In the genomic region with DNA sequence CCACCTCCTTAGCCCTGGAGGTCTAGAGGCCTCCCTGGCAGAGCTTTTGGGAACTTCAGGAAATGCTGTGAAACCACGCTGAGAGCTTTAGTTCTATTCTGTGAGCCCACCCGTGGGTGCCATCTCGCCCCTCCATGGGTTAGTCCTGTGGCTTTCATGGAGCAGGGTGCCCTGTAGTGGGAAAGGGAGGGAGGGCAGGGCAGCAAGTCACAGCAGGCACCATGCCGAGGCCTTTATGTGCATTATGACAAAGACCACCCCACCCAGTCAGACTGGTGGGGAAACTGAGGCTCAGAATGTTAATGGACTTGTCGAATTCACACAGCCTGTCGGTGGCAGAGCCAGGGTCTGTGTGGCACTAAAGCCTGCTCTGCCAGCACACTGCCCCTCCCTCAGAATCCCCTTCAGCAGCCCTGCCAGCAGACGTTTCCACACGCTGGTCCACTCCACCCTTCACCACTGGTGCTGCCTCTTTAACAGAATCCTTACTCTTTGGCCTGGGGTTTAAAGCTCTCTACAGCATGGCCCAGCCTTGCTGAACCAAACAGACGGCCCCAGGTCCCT, we compare ENCODE assay signal across 20 cellular contexts. TPM values are rescaled to one million over a fixed set of nuclear protein-coding genes. Genes with fewer than 3 reads are reported as not detected.
DNase-seq lines count a peak whose midpoint lies in the region; ATAC-seq and TF ChIP-seq lines count a peak whose summit lies in the region.
"Had no signal": no experiment of that assay in that cellular context is flagged by ENCODE, and none has a peak within 500 bp of the region (broad histone marks: within the 10 kb centered on the region; RNA-seq: fewer than 3 reads in every experiment).

No MANE protein-coding gene starts in this region.

- no peaks in the 10 kb centered on the region for H3K36me3 Mint-ChIP-seq in natural killer cell treated with Interleukin-12 subunit alpha and Interleukin-12 subunit beta and Interleukin-15 and Interleukin-18, amount 100 ng/mL, for 72 hours
- no peaks in the 10 kb centered on the region for H3K36me3 Mint-ChIP-seq in natural killer cell
- no peaks in the 10 kb centered on the region for H3K36me3 Mint-ChIP-seq in neural crest cell (ENCODE audit: low read depth)
- H3K36me3 Mint-ChIP-seq: CD8-positive, alpha-beta T cell had no signal

- H3K4me3 Mint-ChIP-seq in natural killer cell treated with Interleukin-12 subunit alpha and Interleukin-12 subunit beta and Interleukin-15 and Interleukin-18, amount 100 ng/mL, for 72 hours: no peak overlapping the region
- no peak overlapping the region for H3K4me3 Mint-ChIP-seq in natural killer cell
- no peak overlapping the region for H3K4me3 Mint-ChIP-seq in neural crest cell
- H3K4me3 Mint-ChIP-seq: CD8-positive, alpha-beta T cell had no signal

- H3K9me3 ChIP-seq in WERI-Rb-1 (ENCODE audit: severe bottlenecking): no peaks in the 10 kb centered on the region
- H3K9me3 ChIP-seq: BLaER1, MG63, SJSA1 had no signal

- DNase-seq in natural killer cell treated with Interleukin-12 subunit alpha and Interleukin-12 subunit beta and Interleukin-15 and Interleukin-18, amount 100 ng/mL, for 72 hours (ENCODE audit: low spot score): peak; percentile 22
- DNase-seq in natural killer cell: no peak
- peak; percentile 47 for DNase-seq in coronary artery (ENCODE audit: low spot score)
- no peak for DNase-seq in neural crest cell (ENCODE audit: low read depth, low spot score)
- DNase-seq in WERI-Rb-1: no peak
- DNase-seq in SK-N-DZ (ENCODE audit: low spot score): no peak
- DNase-seq: CD8-positive, alpha-beta T cell; Karpas-422; MG63; NCI-H1048; NCI-H1436 treated with DMSO at 0.1 percent for 48 hours; NCI-H2081 treated with DMSO at 0.1 percent for 48 hours had no signal

- ATAC-seq in natural killer cell treated with Interleukin-12 subunit alpha and Interleukin-12 subunit beta and Interleukin-15 and Interleukin-18, amount 100 ng/mL, for 72 hours: no peak
- ATAC-seq in natural killer cell (no peak), HG03280 (IDR thresholded peaks at IDR 0.05; ENCODE audit: unreplicated experiment) (no peak)
- ATAC-seq: CD8-positive, alpha-beta T cell; Panc1 had no signal

- peaks cover 0 to 3% of the 10 kb centered on the region in 2 donors for H3K27me3 Mint-ChIP-seq in natural killer cell treated with Interleukin-12 subunit alpha and Interleukin-12 subunit beta and Interleukin-15 and Interleukin-18, amount 100 ng/mL, for 72 hours
- peaks cover 0 to 12% of the 10 kb centered on the region in 2 donors for H3K27me3 Mint-ChIP-seq in natural killer cell (ENCODE audit: low read depth in 2 of 2)
- H3K27me3 Mint-ChIP-seq in neural crest cell (ENCODE audit: low read depth): no peaks in the 10 kb centered on the region

- no peaks in the 10 kb centered on the region for H3K27me3 ChIP-seq in WERI-Rb-1 (ENCODE audit: insufficient read depth, low read depth, severe bottlenecking)
- H3K27me3 ChIP-seq: BLaER1, MG63, SJSA1 had no signal

- intact Hi-C loops in natural killer cell (cut with micrococcal nuclease): no loop called here

- TF ChIP-seq CTCF in natural killer cell (IDR thresholded peaks at IDR 0.05): no peak
- no peak for TF ChIP-seq CTCF in coronary artery (IDR thresholded peaks at IDR 0.05)
- no peak for TF ChIP-seq CTCF in neural crest cell (conservative IDR thresholded peaks at IDR 0.05)
- no peak for TF ChIP-seq CTCF in WERI-Rb-1 (IDR thresholded peaks at IDR 0.05; ENCODE audit: low read depth, low read length)

- no peaks in the 10 kb centered on the region for H3K36me3 ChIP-seq in WERI-Rb-1
- H3K36me3 ChIP-seq: BLaER1, MG63, SJSA1 had no signal

- no peaks in the 10 kb centered on the region for H3K9me3 Mint-ChIP-seq in natural killer cell treated with Interleukin-12 subunit alpha and Interleukin-12 subunit beta and Interleukin-15 and Interleukin-18, amount 100 ng/mL, for 72 hours
- H3K9me3 Mint-ChIP-seq in natural killer cell (no peaks in the 10 kb centered on the region), neural crest cell (no peaks in the 10 kb centered on the region)
- H3K9me3 Mint-ChIP-seq: CD8-positive, alpha-beta T cell had no signal

- H3K27ac Mint-ChIP-seq in natural killer cell treated with Interleukin-12 subunit alpha and Interleukin-12 subunit beta and Interleukin-15 and Interleukin-18, amount 100 ng/mL, for 72 hours: no peak overlapping the region
- H3K27ac Mint-ChIP-seq in natural killer cell (peak overlapping the region in 1 of 2 donors; percentile 22), neural crest cell (ENCODE audit: unreplicated experiment) (peak overlapping the region; percentile 79)
- H3K27ac Mint-ChIP-seq: CD8-positive, alpha-beta T cell had no signal

- H3K4me1 Mint-ChIP-seq in natural killer cell treated with Interleukin-12 subunit alpha and Interleukin-12 subunit beta and Interleukin-15 and Interleukin-18, amount 100 ng/mL, for 72 hours (ENCODE audit: low read depth in 2 of 2): peaks cover 5 to 9% of the 10 kb centered on the region in 2 donors
- H3K4me1 Mint-ChIP-seq in natural killer cell: peaks cover 0 to 21% of the 10 kb centered on the region in 2 donors
- H3K4me1 Mint-ChIP-seq in neural crest cell: no peaks in the 10 kb centered on the region

- H3K27ac ChIP-seq in coronary artery (no peak overlapping the region), WERI-Rb-1 (no peak overlapping the region)
- H3K27ac ChIP-seq: BLaER1, HL-60, SJSA1 had no signal

- H3K4me3 ChIP-seq in coronary artery: no peak overlapping the region
- no peak overlapping the region for H3K4me3 ChIP-seq in WERI-Rb-1 (ENCODE audit: low read depth, low read length)
- H3K4me3 ChIP-seq: BLaER1, MG63, SJSA1 had no signal

RNA-seq across cellular contexts. Expression of a gene that starts 13.4 kb away (rescaled TPM):
- under 1 TPM; 0.19 to 0.36 TPM for total RNA-seq in natural killer cell treated with Interleukin-12 subunit alpha and Interleukin-12 subunit beta and Interleukin-15 and Interleukin-18, amount 100 ng/mL, for 72 hours
- total RNA-seq in natural killer cell (1 to 10 TPM; 1.6 to 1.8 (median 1.8) TPM), neural crest cell (0.34 TPM in 1 of 2 replicates, not detected in the other)
- polyA plus RNA-seq in SK-N-DZ (2014; cell fraction: cytosol; rRNA removed): not detected in 2 replicates
- polyA plus RNA-seq in SK-N-DZ (2014; cell fraction: nucleus; rRNA removed): not detected in 2 replicates
- total RNA-seq: A673, HT1080, NCI-H460, SJSA1 had no signal

RNA-seq across cellular contexts. Expression of a gene that starts 39.3 kb away (rescaled TPM):
- total RNA-seq in natural killer cell treated with Interleukin-12 subunit alpha and Interleukin-12 subunit beta and Interleukin-15 and Interleukin-18, amount 100 ng/mL, for 72 hours: not detected
- under 1 TPM in 2 of 3 donors, not detected in 1; 0.20 to 0.90 TPM for total RNA-seq in natural killer cell
- total RNA-seq in neural crest cell: 113 TPM in 2 replicates
- polyA plus RNA-seq in SK-N-DZ (2014; cell fraction: cytosol; rRNA removed): 123 and 162 TPM in 2 replicates
- 106 and 158 TPM in 2 replicates for polyA plus RNA-seq in SK-N-DZ (2014; cell fraction: nucleus; rRNA removed)
- total RNA-seq: CD8-positive, alpha-beta T cell; NCI-H460 had no signal

Comparison
In these comparisons a context has a peak if more than half of its experiments do, and no peak if none do; other contexts are left out.
1. DNase-seq: peak in natural killer cell treated with Interleukin-12 subunit alpha and Interleukin-12 subunit beta and Interleukin-15 and Interleukin-18, amount 100 ng/mL, for 72 hours (single experiment) and coronary artery (single experiment); none in natural killer cell (single experiment), neural crest cell (single experiment), WERI-Rb-1 (single experiment) and SK-N-DZ (single experiment).
2. RNA of a gene that starts 39.3 kb away (total RNA-seq): 113 TPM in neural crest cell; 0.20 to 0.90 TPM in natural killer cell and not detected in natural killer cell treated with Interleukin-12 subunit alpha and Interleukin-12 subunit beta and Interleukin-15 and Interleukin-18, amount 100 ng/mL, for 72 hours; every median in the first group is over 10 times any median in the second.